In the genomic region with DNA sequence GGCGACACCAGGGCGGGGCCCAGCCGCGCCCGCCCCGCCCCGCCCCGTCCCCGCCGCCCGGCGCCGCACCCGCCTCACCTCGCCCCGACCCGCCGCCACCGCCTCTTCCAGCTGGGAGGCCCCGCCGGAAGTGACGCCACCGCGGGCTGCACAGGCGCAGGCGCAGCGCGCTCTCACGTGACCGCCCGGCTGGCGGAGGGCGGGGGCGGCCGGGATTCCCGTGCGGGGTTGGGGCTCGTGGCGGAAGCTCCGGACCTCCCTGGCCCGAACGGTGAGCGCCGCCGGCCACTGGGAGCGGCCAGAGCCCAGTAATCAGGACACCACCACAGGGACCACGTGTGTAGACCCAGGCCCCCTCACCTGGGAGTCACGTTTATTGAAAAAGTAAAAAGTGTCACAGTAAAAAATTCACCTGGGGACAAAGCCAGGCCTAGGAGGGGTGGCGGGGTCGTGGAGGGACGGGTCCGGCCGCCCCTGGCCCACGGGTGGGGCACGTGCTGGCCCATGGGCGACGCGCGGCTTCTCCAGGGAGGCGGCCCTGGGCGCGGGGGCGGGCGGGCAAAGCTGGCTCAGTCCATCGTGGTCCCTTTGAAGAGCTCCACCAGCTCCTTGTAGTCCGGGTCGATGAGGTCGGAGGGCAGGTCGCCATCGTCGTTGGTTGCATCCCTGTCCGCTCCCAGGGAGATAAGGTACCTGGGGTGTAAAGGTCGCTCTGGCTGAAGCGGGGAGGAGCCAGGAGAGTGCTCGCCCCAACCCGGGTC, we compare ENCODE assay signal across 8 cellular contexts. TPM values are rescaled to one million over a fixed set of nuclear protein-coding genes. Genes with fewer than 3 reads are reported as not detected.
DNase-seq lines count a peak whose midpoint lies in the region; ATAC-seq and TF ChIP-seq lines count a peak whose summit lies in the region.

A gene with protein sequence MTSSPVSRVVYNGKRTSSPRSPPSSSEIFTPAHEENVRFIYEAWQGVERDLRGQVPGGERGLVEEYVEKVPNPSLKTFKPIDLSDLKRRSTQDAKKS (minus strand): TSS at position 132 of the 761 bp plus-strand sequence. CDS start 8,785 bp downstream, outside the sequence.

- TF ChIP-seq POLR2A in Peyer's patch (IDR thresholded peaks at IDR 0.05), result peak; percentile 86 to 93
- TF ChIP-seq POLR2A in esophagus muscularis mucosa (IDR thresholded peaks at IDR 0.05; ENCODE audit: low read depth), result peak; percentile 82

- H3K27me3 ChIP-seq in Peyer's patch, result no peaks in the 10 kb centered on the region
- no peaks in the 10 kb centered on the region for H3K27me3 ChIP-seq in esophagus muscularis mucosa
- H3K27me3 ChIP-seq in muscle layer of duodenum (ENCODE audit: low read depth, low read length), result no peaks in the 10 kb centered on the region

- H3K36me3 ChIP-seq in KOPT-K1 (ENCODE audit: insufficient read depth, low read length) (no peaks in the 10 kb centered on the region), Peyer's patch (no peaks in the 10 kb centered on the region), esophagus muscularis mucosa (peaks cover 0 to 7% (median 3%) of the 10 kb centered on the region in 4 donors), muscle layer of duodenum (ENCODE audit: control insufficient read depth in 1 of 2, insufficient read depth in 2 of 2, low read length in 2 of 2) (peaks cover 0 to 3% of the 10 kb centered on the region in 2 donors)

- 3% methylated on average over 34 of the region's 76 CpGs for WGBS in esophagus muscularis mucosa

- TF ChIP-seq EP300 in esophagus muscularis mucosa (IDR thresholded peaks at IDR 0.05), result no peak

- H3K27ac ChIP-seq in KOPT-K1 (ENCODE audit: low read depth, low read length, poor library complexity, severe bottlenecking) (peak within 1 kb of the TSS; percentile 97), Peyer's patch (peak within 1 kb of the TSS; percentile 85 to 99 (median 94)), esophagus muscularis mucosa (replicated peaks in 1 of 4) (peak within 1 kb of the TSS; percentile 93 to 96 (median 95)), muscle layer of duodenum (ENCODE audit: low read length) (peak within 1 kb of the TSS; percentile 89)

- peak; percentile 50 for ATAC-seq in GM21717 (IDR thresholded peaks at IDR 0.05; ENCODE audit: unreplicated experiment)

- no peaks in the 10 kb centered on the region for H3K9me3 ChIP-seq in KOPT-K1 (ENCODE audit: insufficient read depth, low read length, poor library complexity, severe bottlenecking)
- H3K9me3 ChIP-seq in Peyer's patch, result no peaks in the 10 kb centered on the region
- H3K9me3 ChIP-seq in esophagus muscularis mucosa, result no peaks in the 10 kb centered on the region
- H3K9me3 ChIP-seq in muscle layer of duodenum (ENCODE audit: control insufficient read depth in 1 of 2, low read length in 2 of 2), result no peaks in the 10 kb centered on the region

- peak; percentile 73 for DNase-seq in DMS 273 treated with DMSO at 0.1 percent for 48 hours (lab: John Stamatoyannopoulos, UW)
- peak; percentile 95 to 98 (median 98) for DNase-seq in Peyer's patch
- peak; percentile 95 to 97 for DNase-seq in activated T-cell treated with anti-CD3 and anti-CD28 coated beads, Interleukin-2, amount 50 U/mL, for 48 hours
- DNase-seq in esophagus muscularis mucosa (ENCODE audit: extremely low spot score), result peak; percentile 98
- peak; percentile 86 for DNase-seq in stimulated activated CD8-positive, alpha-beta memory T cell treated with anti-CD3 and anti-CD28 coated beads, Interleukin-7, amount 100 ng/mL, for 24 hours (ENCODE audit: low read depth)

- intact Hi-C loops in esophagus muscularis mucosa (cut with DNase I), result loop anchor here (5.0 kb wide), 1 partner anchor 39 kb away; a partner anchor contains a TSS

- H3K4me3 ChIP-seq in Peyer's patch (peak within 1 kb of the TSS; percentile 81 to 87 (median 84)), esophagus muscularis mucosa (peak within 1 kb of the TSS; percentile 83 to 98 (median 95)), muscle layer of duodenum (ENCODE audit: low read depth in 1 of 2, low read length in 2 of 2) (peak within 1 kb of the TSS; percentile 79 to 86)

- TF ChIP-seq CTCF in Peyer's patch (IDR thresholded peaks at IDR 0.05), result no peak
- TF ChIP-seq CTCF in esophagus muscularis mucosa (IDR thresholded peaks at IDR 0.05), result no peak

- H3K4me1 ChIP-seq in Peyer's patch (peaks cover 0 to 23% (median 14%) of the 10 kb centered on the region in 4 donors), esophagus muscularis mucosa (peaks cover 23 to 60% (median 46%) of the 10 kb centered on the region in 4 donors), muscle layer of duodenum (ENCODE audit: control insufficient read depth in 1 of 2, insufficient read depth in 2 of 2, low read length in 2 of 2) (peaks cover 5 to 28% of the 10 kb centered on the region in 2 donors)

RNA-seq across cellular contexts. Expression of the gene that starts here (rescaled TPM):
- total RNA-seq in Peyer's patch, result 10 to 100 TPM; 19.6 to 47.9 (median 28.8) TPM
- 100 to 1,000 TPM in 3 of 4 donors, 10 to 100 TPM in 1; 83.5 to 146 (median 114) TPM for total RNA-seq in esophagus muscularis mucosa

Comparison
In these comparisons a context has a peak if more than half of its experiments do, and no peak if none do; other contexts are left out.
1. Peak in every context shown above with its lines: DNase-seq, ATAC-seq, H3K4me3 ChIP-seq and H3K27ac ChIP-seq.